Comparison of ENCODE assay signal across 1 cellular context in the genomic region with DNA sequence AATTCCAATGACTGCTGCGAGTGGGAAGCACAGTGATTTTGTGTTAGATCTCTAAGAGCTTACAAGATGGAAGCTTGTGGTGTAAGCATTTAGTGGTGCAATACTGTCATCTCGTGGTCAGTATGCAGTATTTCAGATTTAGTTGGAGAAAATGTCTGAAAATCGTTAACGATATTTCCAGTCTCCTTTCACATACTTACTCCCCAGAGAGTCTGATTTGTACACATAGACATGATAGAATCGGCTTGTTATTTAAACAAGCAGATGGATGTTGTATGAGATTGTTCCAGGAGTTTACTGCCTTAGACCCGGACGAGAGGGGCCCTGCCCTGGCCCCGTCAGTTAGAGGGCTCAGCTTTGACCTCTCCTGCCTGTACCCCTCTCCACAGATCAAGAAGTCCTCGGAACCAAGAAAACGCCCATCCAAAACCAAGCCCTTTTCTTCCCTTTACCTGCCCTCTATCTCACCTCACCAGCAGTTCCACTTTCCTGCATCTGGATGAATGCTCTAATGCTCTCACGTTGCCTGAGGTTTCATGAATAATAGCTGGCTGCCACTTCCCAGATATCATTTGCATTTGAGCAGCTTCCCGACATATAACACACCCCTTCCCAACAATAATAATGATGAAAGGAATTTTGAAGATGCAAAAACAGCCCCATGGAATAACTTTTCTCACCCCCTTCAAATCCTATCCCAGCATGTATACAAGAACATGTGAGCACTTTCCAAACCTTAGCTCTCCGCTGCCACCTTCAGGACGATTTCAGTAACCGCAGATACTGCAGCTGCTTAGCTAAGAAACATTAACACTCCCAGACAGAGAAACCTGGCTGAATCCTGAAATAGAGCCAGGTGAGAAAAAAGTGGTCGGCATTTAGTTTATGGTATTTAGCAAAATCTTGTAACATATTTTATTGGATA.
TF ChIP-seq lines count a peak whose summit lies in the region.

No MANE protein-coding gene starts in this region.

TF ChIP-seq in GM23338, 12 proteins besides CTCF, POLR2A, EP300 and RAD21 (continued from another document):
- TF ChIP-seq ZNF462 (CRISPR knock-in tag; IDR thresholded peaks at IDR 0.05) (no peak), ZNF114 (CRISPR knock-in tag; IDR thresholded peaks at IDR 0.05) (no peak), EZH2phosphoT487 (IDR thresholded peaks at IDR 0.05; ENCODE audit: unreplicated experiment) (no peak), POLR2AphosphoS5 (IDR thresholded peaks at IDR 0.05; ENCODE audit: low read depth) (no peak), ZNF331 (CRISPR knock-in tag; IDR thresholded peaks at IDR 0.05; ENCODE audit: low read depth) (no peak), CREB1 (CRISPR knock-in tag; IDR thresholded peaks at IDR 0.05; ENCODE audit: low read depth) (no peak)
- TF ChIP-seq, protein P1, sequence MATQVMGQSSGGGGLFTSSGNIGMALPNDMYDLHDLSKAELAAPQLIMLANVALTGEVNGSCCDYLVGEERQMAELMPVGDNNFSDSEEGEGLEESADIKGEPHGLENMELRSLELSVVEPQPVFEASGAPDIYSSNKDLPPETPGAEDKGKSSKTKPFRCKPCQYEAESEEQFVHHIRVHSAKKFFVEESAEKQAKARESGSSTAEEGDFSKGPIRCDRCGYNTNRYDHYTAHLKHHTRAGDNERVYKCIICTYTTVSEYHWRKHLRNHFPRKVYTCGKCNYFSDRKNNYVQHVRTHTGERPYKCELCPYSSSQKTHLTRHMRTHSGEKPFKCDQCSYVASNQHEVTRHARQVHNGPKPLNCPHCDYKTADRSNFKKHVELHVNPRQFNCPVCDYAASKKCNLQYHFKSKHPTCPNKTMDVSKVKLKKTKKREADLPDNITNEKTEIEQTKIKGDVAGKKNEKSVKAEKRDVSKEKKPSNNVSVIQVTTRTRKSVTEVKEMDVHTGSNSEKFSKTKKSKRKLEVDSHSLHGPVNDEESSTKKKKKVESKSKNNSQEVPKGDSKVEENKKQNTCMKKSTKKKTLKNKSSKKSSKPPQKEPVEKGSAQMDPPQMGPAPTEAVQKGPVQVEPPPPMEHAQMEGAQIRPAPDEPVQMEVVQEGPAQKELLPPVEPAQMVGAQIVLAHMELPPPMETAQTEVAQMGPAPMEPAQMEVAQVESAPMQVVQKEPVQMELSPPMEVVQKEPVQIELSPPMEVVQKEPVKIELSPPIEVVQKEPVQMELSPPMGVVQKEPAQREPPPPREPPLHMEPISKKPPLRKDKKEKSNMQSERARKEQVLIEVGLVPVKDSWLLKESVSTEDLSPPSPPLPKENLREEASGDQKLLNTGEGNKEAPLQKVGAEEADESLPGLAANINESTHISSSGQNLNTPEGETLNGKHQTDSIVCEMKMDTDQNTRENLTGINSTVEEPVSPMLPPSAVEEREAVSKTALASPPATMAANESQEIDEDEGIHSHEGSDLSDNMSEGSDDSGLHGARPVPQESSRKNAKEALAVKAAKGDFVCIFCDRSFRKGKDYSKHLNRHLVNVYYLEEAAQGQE (IDR thresholded peaks at IDR 0.05; ENCODE audit: unreplicated experiment), result no peak
- TF ChIP-seq, protein P2, sequence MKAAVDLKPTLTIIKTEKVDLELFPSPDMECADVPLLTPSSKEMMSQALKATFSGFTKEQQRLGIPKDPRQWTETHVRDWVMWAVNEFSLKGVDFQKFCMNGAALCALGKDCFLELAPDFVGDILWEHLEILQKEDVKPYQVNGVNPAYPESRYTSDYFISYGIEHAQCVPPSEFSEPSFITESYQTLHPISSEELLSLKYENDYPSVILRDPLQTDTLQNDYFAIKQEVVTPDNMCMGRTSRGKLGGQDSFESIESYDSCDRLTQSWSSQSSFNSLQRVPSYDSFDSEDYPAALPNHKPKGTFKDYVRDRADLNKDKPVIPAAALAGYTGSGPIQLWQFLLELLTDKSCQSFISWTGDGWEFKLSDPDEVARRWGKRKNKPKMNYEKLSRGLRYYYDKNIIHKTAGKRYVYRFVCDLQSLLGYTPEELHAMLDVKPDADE (IDR thresholded peaks at IDR 0.05), result no peak
